ENCODE assay signal across 17 cellular contexts in the genomic region with DNA sequence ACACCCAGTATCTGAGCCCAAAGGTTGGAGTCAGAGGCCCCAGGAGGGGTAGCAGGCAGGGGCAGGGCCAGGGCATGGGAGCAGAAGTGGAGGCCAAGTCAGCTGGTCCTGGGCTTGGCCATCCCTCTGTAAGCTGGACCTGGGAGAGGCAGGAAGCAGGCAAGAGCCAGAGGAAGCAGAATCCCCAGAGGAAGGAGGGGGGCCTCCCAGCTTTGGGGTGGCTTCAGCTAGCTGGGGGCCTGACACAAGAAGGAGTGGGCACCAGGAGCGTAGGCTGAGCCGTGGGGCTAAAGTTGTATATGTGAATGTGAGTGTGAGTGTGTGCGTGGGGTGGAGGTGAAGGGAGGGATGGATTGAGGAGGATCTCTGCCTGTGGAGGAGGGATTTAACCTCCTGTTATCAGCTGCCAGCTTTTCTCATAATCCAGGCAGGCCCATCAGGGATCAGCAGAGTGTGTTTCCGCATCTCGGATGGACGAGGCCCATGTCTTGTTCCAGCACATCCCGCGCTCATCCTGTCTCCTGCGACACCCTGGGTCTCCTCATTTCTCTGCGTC. TPM values are rescaled to one million over a fixed set of nuclear protein-coding genes. Genes with fewer than 3 reads are reported as not detected.
DNase-seq lines count a peak whose midpoint lies in the region; ATAC-seq, FAIRE-seq and TF ChIP-seq lines count a peak whose summit lies in the region.
"Had no signal": no experiment of that assay in that cellular context is flagged by ENCODE, and none has a peak within 500 bp of the region (broad histone marks: within the 10 kb centered on the region; RNA-seq: fewer than 3 reads in every experiment).

No MANE protein-coding gene starts in this region.

- no peak overlapping the region for H2AK5ac ChIP-seq in H1 (ENCODE audit: low read depth, low read length)

- H2AFZ ChIP-seq in Karpas-422 (ENCODE audit: low read length) (peak overlapping the region; percentile 27; the same call in 1 of the 2 replicates), H1 (ENCODE audit: low read length) (no peak overlapping the region)

- H3K56ac ChIP-seq in H1 (replicated peaks; ENCODE audit: insufficient read length, low read depth, low read length), result no peak overlapping the region

- peak overlapping the region; percentile 58; the same call in 1 of the 2 replicates for H4K8ac ChIP-seq in H1 (ENCODE audit: extremely low read depth, insufficient read depth, low read length)

- no peaks in the 10 kb centered on the region for H3K79me1 ChIP-seq in H1 (ENCODE audit: low read depth, low read length)

- WGBS in H1 (ENCODE audit: extremely low coverage in 1 of 2, insufficient coverage in 1 of 2, insufficient read length in 1 of 2, insufficient replicate concordance in 2 of 2, low coverage in 1 of 2, low lambda C conversion rate in 2 of 2, missing lambda C conversion rate in 1 of 2), 2 experiments, result 92 to 100% methylated on average over 1 to 10 of the region's 10 CpGs

- H3K23me2 ChIP-seq in H1 (ENCODE audit: low read depth, low read length), result no peaks in the 10 kb centered on the region; the same call in 1 of the 2 replicates

- H2BK20ac ChIP-seq in H1 (ENCODE audit: low read length), result no peak overlapping the region

- intact Hi-C loops in sciatic nerve (cut with DNase I), result no loop called here

- no peak overlapping the region for H2BK120ac ChIP-seq in H1 (replicated peaks; ENCODE audit: low read depth, low read length)

- ATAC-seq in sciatic nerve, result peak; percentile 18
- ATAC-seq in HG03457 (IDR thresholded peaks at IDR 0.05; ENCODE audit: unreplicated experiment), result no peak
- no peak for ATAC-seq in HG02938 (IDR thresholded peaks at IDR 0.05; ENCODE audit: unreplicated experiment)
- ATAC-seq: HCT116 had no signal

- H2BK12ac ChIP-seq in H1 (ENCODE audit: low read depth, low read length), result no peak overlapping the region

- H3K9ac ChIP-seq in Karpas-422 (ENCODE audit: low read length) (peak overlapping the region; percentile 63), H1 (replicated peaks in 1 of 4; ENCODE audit: extremely low read depth in 1 of 4, low read depth in 3 of 4, low read length in 3 of 4) (no peak overlapping the region)

- H3K4ac ChIP-seq in H1 (replicated peaks; ENCODE audit: insufficient read length, low read depth, low read length), result no peak overlapping the region

- H2BK5ac ChIP-seq in H1 (ENCODE audit: low read depth, low read length), result 0 out of 2 replicates have a peak overlapping the region, but pooled peaks have one; percentile 5

- H3K9me3 ChIP-seq in DOHH2 (ENCODE audit: control insufficient read depth, insufficient read depth, low read length) (no peaks in the 10 kb centered on the region), Karpas-422 (ENCODE audit: low read length) (no peaks in the 10 kb centered on the region), H1 (ENCODE audit: insufficient read depth in 2 of 2, low read depth in 1 of 2, low read length in 1 of 2) (no peaks in the 10 kb centered on the region), MG63 (no peaks in the 10 kb centered on the region)
- H3K9me3 ChIP-seq: thoracic aorta had no signal

- H3K36me3 ChIP-seq in DOHH2 (ENCODE audit: control insufficient read depth, low read length) (no peaks in the 10 kb centered on the region), Karpas-422 (ENCODE audit: insufficient read depth, low read length) (no peaks in the 10 kb centered on the region), H1 (ENCODE audit: control insufficient read depth in 2 of 4, insufficient read depth in 4 of 4, low read length in 3 of 4) (no peaks in the 10 kb centered on the region), MG63 (no peaks in the 10 kb centered on the region)
- H3K36me3 ChIP-seq: thoracic aorta had no signal

- H3F3A ChIP-seq in DOHH2 (ENCODE audit: control insufficient read depth, insufficient read depth), result no peaks in the 10 kb centered on the region

- no peak overlapping the region for H3K14ac ChIP-seq in H1 (ENCODE audit: insufficient read length)

- H4K20me1 ChIP-seq in DOHH2 (ENCODE audit: control insufficient read depth, insufficient read depth, low read depth, low read length), result no peaks in the 10 kb centered on the region
- H4K20me1 ChIP-seq in Karpas-422 (ENCODE audit: insufficient read depth, low read depth, low read length), result no peaks in the 10 kb centered on the region
- H4K20me1 ChIP-seq in H1 (replicated peaks in 1 of 2; ENCODE audit: control insufficient read depth in 1 of 2, insufficient read depth in 2 of 2, low read length in 2 of 2), result no peaks in the 10 kb centered on the region

- H3K27ac ChIP-seq in DOHH2 (ENCODE audit: low read depth, low read length) (no peak overlapping the region), Karpas-422 (ENCODE audit: low read length) (peak overlapping the region; percentile 85), H1 (ENCODE audit: low read depth, low read length) (no peak overlapping the region)
- H3K27ac ChIP-seq: thoracic aorta had no signal

- TF ChIP-seq RAD21 in H1 (IDR thresholded peaks at IDR 0.05 in 1 of 2, conservative IDR thresholded peaks at IDR 0.05 in 1 of 2; ENCODE audit: low read depth in 2 of 2, low read length in 2 of 2), result no peak

- no peak overlapping the region for H3K23ac ChIP-seq in H1 (ENCODE audit: insufficient read length)

- no peak overlapping the region for H3K18ac ChIP-seq in H1 (ENCODE audit: extremely low read depth, low read length)

- no peak for TF ChIP-seq CTCF in DOHH2 (IDR thresholded peaks at IDR 0.05; ENCODE audit: low read depth, low read length, poor library complexity, severe bottlenecking)
- no peak for TF ChIP-seq CTCF in H1 (IDR thresholded peaks at IDR 0.05; ENCODE audit: control extremely low read depth in 1 of 3, insufficient read depth in 1 of 3, low read depth in 1 of 3, low read length in 3 of 3)

- TF ChIP-seq POLR2A in H1 (IDR thresholded peaks at IDR 0.05; ENCODE audit: control extremely low read depth in 1 of 2, low read depth in 2 of 2, low read length in 2 of 2), result no peak

- H3K27me3 ChIP-seq in DOHH2 (ENCODE audit: control insufficient read depth, low read length) (no peaks in the 10 kb centered on the region), Karpas-422 (ENCODE audit: low read length) (no peaks in the 10 kb centered on the region), H1 (replicated peaks in 1 of 4; ENCODE audit: control insufficient read depth in 3 of 4, extremely low read depth in 1 of 4, insufficient read depth in 3 of 4, low read length in 3 of 4) (no peaks in the 10 kb centered on the region), MG63 (no peaks in the 10 kb centered on the region)

- H4K91ac ChIP-seq in H1 (replicated peaks; ENCODE audit: insufficient read length, low read length), result peak overlapping the region; percentile 23

- TF ChIP-seq EP300 in H1 (IDR thresholded peaks at IDR 0.05; ENCODE audit: borderline replicate concordance in 1 of 2, low read depth in 2 of 2, low read length in 2 of 2), result no peak

- H3K4me3 ChIP-seq in DOHH2 (ENCODE audit: low read length) (peak overlapping the region; percentile 42), Karpas-422 (ENCODE audit: low read length) (peak overlapping the region; percentile 60), H1 (ENCODE audit: extremely low read depth in 1 of 4, insufficient read depth in 2 of 4, low read depth in 3 of 4, low read length in 4 of 4) (no peak overlapping the region), MG63 (no peak overlapping the region)
- H3K4me3 ChIP-seq: thoracic aorta had no signal

- no peak overlapping the region for H4K5ac ChIP-seq in H1 (ENCODE audit: insufficient read length, low read depth, low read length)

- 0 out of 2 replicates have a peak overlapping the region, but pooled peaks have one; percentile 31 for H2BK15ac ChIP-seq in H1 (ENCODE audit: low read length)

- FAIRE-seq in H1 (lab: Jason Lieb, UNC), result no peak
- FAIRE-seq: colon had no signal

- H3K4me1 ChIP-seq in DOHH2 (ENCODE audit: control insufficient read depth, low read length) (peaks cover 50% of the 10 kb centered on the region), Karpas-422 (ENCODE audit: low read length) (peaks cover 82% of the 10 kb centered on the region), H1 (replicated peaks in 1 of 4; ENCODE audit: control insufficient read depth in 3 of 4, insufficient read depth in 4 of 4, low read length in 3 of 4) (peaks cover 1 to 7% (median 3%) of the 10 kb centered on the region in 4 experiments; a peak in 5 of 7 replicates)

- H3K4me2 ChIP-seq in DOHH2 (ENCODE audit: low read length), result peak overlapping the region; percentile 53
- peak overlapping the region; percentile 73 for H3K4me2 ChIP-seq in Karpas-422 (ENCODE audit: low read depth, low read length, poor library complexity, severe bottlenecking)
- no peak overlapping the region for H3K4me2 ChIP-seq in H1 (ENCODE audit: insufficient read depth in 1 of 2, low read depth in 2 of 2, low read length in 2 of 2)

- DNase-seq in Karpas-422, result no peak
- DNase-seq in H1 (ENCODE audit: low read depth in 1 of 2, low spot score in 2 of 2), result no peak
- no peak for DNase-seq in sciatic nerve (ENCODE audit: low spot score)
- DNase-seq in MG63, result no peak
- no peak for DNase-seq in HUDEP-2 (lab: John Stamatoyannopoulos, UW; ENCODE audit: unreplicated experiment in 76 of 76)
- DNase-seq: activated CD4-positive, alpha-beta memory T cell treated with anti-CD3 and anti-CD28 coated beads for 36 hours; amygdala; erythroblast; NCI-H1092 treated with DMSO at 0.1 percent for 48 hours had no signal

- H3K9me2 ChIP-seq in DOHH2 (replicated peaks; ENCODE audit: control insufficient read depth, low read length), result no peaks in the 10 kb centered on the region
- H3K9me2 ChIP-seq in Karpas-422 (replicated peaks; ENCODE audit: insufficient read depth, low read length), result no peaks in the 10 kb centered on the region

- CTCF ChIA-PET in H1 (lab: Charles Lee; ENCODE audit: partially characterized antibody), result interaction anchor here (0.6 to 6.4 kb wide), 14 partner anchors 8 to 338 kb away, joined by 3 to 64 read pairs (median 3); no protein-coding TSS in a partner anchor

- H3K79me2 ChIP-seq in DOHH2 (ENCODE audit: control insufficient read depth, low read length) (no peaks in the 10 kb centered on the region), Karpas-422 (ENCODE audit: low read length) (no peaks in the 10 kb centered on the region), H1 (ENCODE audit: control insufficient read depth in 1 of 2, insufficient read depth in 2 of 2, low read length in 2 of 2) (no peaks in the 10 kb centered on the region)

- POLR2A ChIA-PET in H1 (lab: Charles Lee; ENCODE audit: partially characterized antibody), result interaction anchor here (0.9 kb wide), 1 partner anchor 70 kb away, joined by 3 read pairs; no protein-coding TSS in a partner anchor

RNA-seq across cellular contexts. Expression of a gene that starts 54.0 kb away (rescaled TPM):
- total RNA-seq in Karpas-422 (2014; rRNA removed; shearing (Covaris generic); ENCODE audit: low replicate concordance), result 0.04 TPM in 1 of 2 replicates, not detected in the other
- 0.58 and 0.73 TPM in 2 replicates for total RNA-seq in H1 (2021; fragmentation: NEBNext Ultra II Directional; extraction: Animal tissue kit (Norgen Biotek cat#: 25700))
- polyA plus RNA-seq in H1 (2011; rRNA removed), result 0.52 and 0.54 TPM in 2 replicates
- 0.63 TPM for polyA plus RNA-seq in H1 (2011; cell fraction: cytosol; rRNA removed)
- polyA plus RNA-seq in H1 (2011; cell fraction: nucleus; rRNA removed), result 1.5 TPM
- polyA plus RNA-seq in H1 (2012, experiment 1 of 2), result 0.19 to 0.70 TPM (median 0.36 TPM) in 4 replicates
- polyA plus RNA-seq in H1 (2012, experiment 2 of 2), result 0.28 TPM
- 0.61 TPM for polyA plus RNA-seq in H1 (2013, experiment 1 of 2)
- 0.39 TPM for polyA plus RNA-seq in H1 (2013, experiment 2 of 2)
- polyA minus RNA-seq in H1 (2011; rRNA and poly(A)+ RNA removed), result 0.09 and 0.15 TPM in 2 replicates
- polyA minus RNA-seq in H1 (2011; cell fraction: cytosol; rRNA and poly(A)+ RNA removed), result not detected
- polyA minus RNA-seq in H1 (2011; cell fraction: nucleus; rRNA and poly(A)+ RNA removed), result 0.80 TPM
- 0.36 TPM for total RNA-seq in sciatic nerve
- total RNA-seq in MG63 (2014; rRNA removed; shearing (Covaris generic); ENCODE audit: low replicate concordance), result not detected in 2 replicates
- total RNA-seq: Daoy, lung microvascular endothelial cell had no signal

Comparison
In these comparisons a context has a peak if more than half of its experiments do, and no peak if none do; other contexts are left out.
1. H3K4me2 ChIP-seq: peak in DOHH2 (single experiment) and Karpas-422 (single experiment); none in H1 (0 of 2).
2. H3K4me3 ChIP-seq: peak in DOHH2 (single experiment) and Karpas-422 (single experiment); none in H1 (0 of 4) and MG63 (single experiment).